In the genomic region with DNA sequence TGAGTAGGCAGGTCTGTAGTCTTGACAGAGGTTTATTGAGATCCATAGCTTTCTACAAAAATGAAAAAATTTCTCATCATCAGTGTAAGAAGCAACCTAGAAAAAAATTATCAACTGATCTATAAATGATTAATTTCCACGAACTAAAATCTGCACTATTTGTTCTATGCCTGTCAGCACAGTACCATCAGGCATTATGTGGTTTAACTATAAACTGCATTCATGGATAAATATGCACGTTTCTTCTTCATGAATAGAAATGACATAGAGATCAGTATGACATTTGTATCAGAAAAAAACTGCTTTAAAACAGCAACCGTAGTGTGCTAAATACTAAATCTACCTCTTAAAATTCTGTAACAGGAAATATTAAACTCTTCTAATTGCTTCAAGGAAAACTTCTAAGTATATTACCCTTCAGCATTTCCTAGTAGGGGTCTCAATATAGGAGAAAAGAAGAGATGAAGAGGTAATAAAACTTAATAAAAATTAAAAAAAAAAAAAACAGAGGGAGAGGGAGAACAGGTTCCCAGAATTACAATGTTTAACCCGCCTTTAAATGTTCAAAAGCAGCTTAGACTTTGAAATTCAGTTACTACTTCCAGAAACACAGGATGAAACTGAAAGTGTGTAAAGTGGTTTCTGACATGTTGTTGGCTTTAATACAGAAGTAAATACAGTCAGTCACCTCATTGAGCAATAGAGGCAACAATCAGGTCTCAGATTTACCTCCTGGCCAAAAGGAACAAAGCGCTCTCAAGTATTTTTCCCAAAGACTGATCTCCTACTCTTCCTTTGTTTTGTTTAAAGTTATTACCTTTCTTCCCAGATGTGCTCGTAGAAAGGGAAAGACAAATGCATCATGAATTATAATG, we compare ENCODE assay signal across 9 cellular contexts.
DNase-seq lines count a peak whose midpoint lies in the region; ATAC-seq and TF ChIP-seq lines count a peak whose summit lies in the region.
"Had no signal": no experiment of that assay in that cellular context is flagged by ENCODE, and none has a peak within 500 bp of the region (broad histone marks: within the 10 kb centered on the region; RNA-seq: fewer than 3 reads in every experiment).

No MANE protein-coding gene starts in this region.

- H3K4me1 Mint-ChIP-seq in CD4-positive, CD25-positive, alpha-beta regulatory T cell: peaks cover 22 to 53% (median 34%) of the 10 kb centered on the region in 4 donors

- no peak for TF ChIP-seq CTCF in GM20000 (IDR thresholded peaks at IDR 0.05; ENCODE audit: extremely low read depth, missing control alignments)
- no peak for TF ChIP-seq CTCF in choroid plexus epithelial cell (conservative IDR thresholded peaks at IDR 0.05; ENCODE audit: low read depth, low read length)
- TF ChIP-seq CTCF in ascending aorta (IDR thresholded peaks at IDR 0.05): no peak
- no peak for TF ChIP-seq CTCF in uterus (IDR thresholded peaks at IDR 0.05)

- H3K4me3 Mint-ChIP-seq in CD4-positive, CD25-positive, alpha-beta regulatory T cell: peak overlapping the region; percentile 13 to 89 (median 33)

- H3K27ac ChIP-seq in CD4-positive, CD25-positive, alpha-beta regulatory T cell (ENCODE audit: insufficient read depth, low read length, poor library complexity, severe bottlenecking): no peak overlapping the region
- H3K27ac ChIP-seq in ascending aorta: no peak overlapping the region
- no peak overlapping the region for H3K27ac ChIP-seq in uterus

- peaks cover 8% of the 10 kb centered on the region for H3K4me1 ChIP-seq in CD4-positive, CD25-positive, alpha-beta regulatory T cell (ENCODE audit: control insufficient read depth, insufficient read depth, low read length, poor library complexity, severe bottlenecking)
- H3K4me1 ChIP-seq in ascending aorta (no peaks in the 10 kb centered on the region), uterus (no peaks in the 10 kb centered on the region)

- no peaks in the 10 kb centered on the region for H3K27me3 ChIP-seq in CD4-positive, CD25-positive, alpha-beta regulatory T cell (ENCODE audit: control insufficient read depth, insufficient read depth, low read length)
- H3K27me3 ChIP-seq in ascending aorta: no peaks in the 10 kb centered on the region
- H3K27me3 ChIP-seq in uterus: no peaks in the 10 kb centered on the region

- H3K27me3 Mint-ChIP-seq in CD4-positive, CD25-positive, alpha-beta regulatory T cell: no peaks in the 10 kb centered on the region

- peak overlapping the region; percentile 67 for H3K4me3 ChIP-seq in CD4-positive, CD25-positive, alpha-beta regulatory T cell (ENCODE audit: low read depth, low read length)
- H3K4me3 ChIP-seq in choroid plexus epithelial cell (ENCODE audit: low read depth, low read length) (no peak overlapping the region), ascending aorta (no peak overlapping the region), uterus (no peak overlapping the region)

- no peaks in the 10 kb centered on the region for H3K36me3 ChIP-seq in CD4-positive, CD25-positive, alpha-beta regulatory T cell (ENCODE audit: control insufficient read depth, insufficient read depth, low read length)
- no peaks in the 10 kb centered on the region for H3K36me3 ChIP-seq in ascending aorta
- no peaks in the 10 kb centered on the region for H3K36me3 ChIP-seq in uterus

- H3K27ac Mint-ChIP-seq in CD4-positive, CD25-positive, alpha-beta regulatory T cell: peak overlapping the region; percentile 23 to 70 (median 51)

- H3K9me3 Mint-ChIP-seq in CD4-positive, CD25-positive, alpha-beta regulatory T cell: peaks cover 0 to 5% (median 0%) of the 10 kb centered on the region in 7 donors

- intact Hi-C loops in ascending aorta (cut with DNase I) (no loop called here), uterus (cut with DNase I; ENCODE audit: low total_unique reads) (no loop called here)

- no peaks in the 10 kb centered on the region for H3K36me3 Mint-ChIP-seq in CD4-positive, CD25-positive, alpha-beta regulatory T cell

- TF ChIP-seq POLR2A in uterus (IDR thresholded peaks at IDR 0.05): no peak

- ATAC-seq in CD4-positive, CD25-positive, alpha-beta regulatory T cell (ENCODE audit: low read depth in 2 of 2): no peak
- peak; percentile 72 for ATAC-seq in HG03457 (IDR thresholded peaks at IDR 0.05; ENCODE audit: unreplicated experiment)
- ATAC-seq in HG02840 (IDR thresholded peaks at IDR 0.05; ENCODE audit: low FRiP score, unreplicated experiment): no peak

- no peaks in the 10 kb centered on the region for H3K9me3 ChIP-seq in CD4-positive, CD25-positive, alpha-beta regulatory T cell (ENCODE audit: control insufficient read depth in 2 of 2, low read length in 2 of 2)
- no peaks in the 10 kb centered on the region for H3K9me3 ChIP-seq in ascending aorta
- H3K9me3 ChIP-seq in uterus: no peaks in the 10 kb centered on the region

- peak in 2 of 3 donors; percentile 4 to 76 for DNase-seq in CD4-positive, CD25-positive, alpha-beta regulatory T cell
- DNase-seq in GM20000 (ENCODE audit: low spot score) (peak; percentile 14), choroid plexus epithelial cell (ENCODE audit: low read depth) (peak; percentile 61), ascending aorta (ENCODE audit: low spot score in 2 of 2) (no peak), NCI-H345 (lab: John Stamatoyannopoulos, UW) (no peak), uterus (no peak)
- DNase-seq: NCI-H748 treated with DMSO at 0.1 percent for 48 hours had no signal

Comparison
In these comparisons a context has a peak if more than half of its experiments do, and no peak if none do; other contexts are left out.
1. DNase-seq: peak in CD4-positive, CD25-positive, alpha-beta regulatory T cell (2 of 3), GM20000 (single experiment) and choroid plexus epithelial cell (single experiment); none in ascending aorta (0 of 2), NCI-H345 (single experiment) and uterus (0 of 2).